In the genomic region with DNA sequence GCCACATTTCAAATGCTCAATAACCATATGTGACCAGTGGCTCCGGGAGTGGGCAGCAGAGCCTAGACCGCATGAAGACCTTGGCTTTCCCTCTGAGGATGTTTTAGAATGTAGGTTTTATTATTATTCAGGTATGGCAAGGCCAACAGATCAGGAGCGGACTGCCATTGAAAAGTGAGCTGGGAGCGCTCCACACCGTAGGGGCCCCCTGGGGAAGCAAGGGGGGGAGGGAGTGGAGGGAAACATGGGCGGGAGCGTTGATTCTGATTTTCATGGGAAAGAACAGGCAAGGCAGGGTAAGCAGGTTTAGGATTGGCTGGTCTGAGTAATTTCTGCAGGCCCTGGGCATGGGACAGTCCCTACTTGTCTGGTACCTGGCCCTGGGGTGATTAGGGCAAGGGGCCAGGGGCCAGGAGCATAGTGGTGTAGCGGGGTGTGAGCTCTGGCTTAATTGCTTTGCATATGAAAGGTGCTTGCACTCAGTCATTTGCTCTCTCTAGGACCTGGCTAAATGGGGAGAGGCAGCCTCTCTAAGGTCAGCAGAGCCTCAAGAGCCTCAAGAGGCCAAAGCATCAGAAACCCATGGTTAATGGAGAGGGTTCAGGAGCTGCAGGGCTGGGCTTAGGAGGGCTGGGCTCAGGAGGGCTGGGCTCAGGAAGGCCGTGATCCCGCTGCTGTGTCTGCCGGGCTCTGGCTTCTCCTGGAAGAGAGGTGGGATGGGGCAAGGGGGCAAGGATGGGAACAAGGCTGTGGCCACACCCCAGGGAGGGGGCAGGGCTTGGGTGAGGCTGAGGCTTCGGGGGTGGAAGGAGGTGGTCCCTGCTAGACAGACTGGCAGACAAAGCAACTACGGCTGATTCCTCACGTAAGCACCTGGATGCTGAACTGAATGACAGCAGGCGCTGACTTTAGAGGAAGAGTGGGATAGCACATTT, we compare ENCODE assay signal across 14 cellular contexts.
DNase-seq lines count a peak whose midpoint lies in the region; ATAC-seq and TF ChIP-seq lines count a peak whose summit lies in the region.
"Had no signal": no experiment of that assay in that cellular context is flagged by ENCODE, and none has a peak within 500 bp of the region (broad histone marks: within the 10 kb centered on the region; RNA-seq: fewer than 3 reads in every experiment).

No MANE protein-coding gene starts in this region.

- H3K27ac ChIP-seq in BLaER1 treated with 17β-estradiol and CSF1 and Interleukin-3, amounts not matched to agents 10 nM and 100 nM = peak overlapping the region in 1 of 11 experiments; percentile 38; a peak in 1 of 22 replicates
- H3K27ac ChIP-seq in iPS DF 6.9 (ENCODE audit: low read length) (no peak overlapping the region), neural progenitor cell (no peak overlapping the region)
- H3K27ac ChIP-seq: cardiac muscle cell, SK-N-MC had no signal

- H3K9me3 Mint-ChIP-seq in neural progenitor cell = no peaks in the 10 kb centered on the region

- H3K36me3 ChIP-seq in BLaER1 treated with 17β-estradiol and CSF1 and Interleukin-3, amounts not matched to agents 10 nM and 100 nM = no peaks in the 10 kb centered on the region
- H3K36me3 ChIP-seq in adipocyte (ENCODE audit: control insufficient read depth, insufficient read depth, low read length, severe bottlenecking) (no peaks in the 10 kb centered on the region), iPS DF 6.9 (ENCODE audit: control insufficient read depth, insufficient read depth, low read length) (no peaks in the 10 kb centered on the region), neural progenitor cell (no peaks in the 10 kb centered on the region)
- H3K36me3 ChIP-seq: cardiac muscle cell, sigmoid colon had no signal

- peaks cover 20% of the 10 kb centered on the region for H3F3A ChIP-seq in neural progenitor cell (ENCODE audit: low read depth)

- no peak overlapping the region for H3K4me3 ChIP-seq in BLaER1 treated with 17β-estradiol and CSF1 and Interleukin-3, amounts not matched to agents 10 nM and 100 nM
- peak overlapping the region; percentile 77 for H3K4me3 ChIP-seq in adipocyte (ENCODE audit: low read length)
- peak overlapping the region; percentile 21; the same call in 1 of the 2 replicates for H3K4me3 ChIP-seq in iPS DF 6.9 (ENCODE audit: low read length)
- H3K4me3 ChIP-seq in neural progenitor cell = peak overlapping the region; percentile 38
- H3K4me3 ChIP-seq: cardiac muscle cell, SK-N-MC had no signal

- H3K4me1 ChIP-seq in BLaER1 treated with 17β-estradiol and CSF1 and Interleukin-3, amounts not matched to agents 10 nM and 100 nM = peaks cover 0 to 13% (median 10%) of the 10 kb centered on the region in 10 experiments; a peak in 19 of 20 replicates
- H3K4me1 ChIP-seq in adipocyte (ENCODE audit: control insufficient read depth, insufficient read depth, low read length) (peaks cover 5% of the 10 kb centered on the region), iPS DF 6.9 (ENCODE audit: control insufficient read depth, insufficient read depth, low read length) (peaks cover 6% of the 10 kb centered on the region), neural progenitor cell (peaks cover 15% of the 10 kb centered on the region)

- H3K4me2 ChIP-seq in BLaER1 treated with 17β-estradiol and CSF1 and Interleukin-3, amounts not matched to agents 10 nM and 100 nM = peak overlapping the region in 10 of 11 experiments; percentile 44 to 74 (median 59); a peak in 17 of 22 replicates
- peak overlapping the region; percentile 71 for H3K4me2 ChIP-seq in neural progenitor cell

- no peak for ATAC-seq in GM21576 (IDR thresholded peaks at IDR 0.05; ENCODE audit: unreplicated experiment)
- ATAC-seq in HG02763 (IDR thresholded peaks at IDR 0.05; ENCODE audit: unreplicated experiment) = no peak

- peaks cover 8% of the 10 kb centered on the region for H3K27me3 Mint-ChIP-seq in neural progenitor cell (ENCODE audit: insufficient read depth, low read depth)

- DNase-seq in adipocyte (ENCODE audit: low read depth) (no peak), iPS DF 6.9 (ENCODE audit: low read depth, low spot score) (no peak), neural progenitor cell (ENCODE audit: low spot score) (peak; percentile 37), H4 (ENCODE audit: low spot score) (no peak), activated gamma-delta T cell treated with Interleukin-2 at 50 U/mL for 16 hours (no peak)
- DNase-seq: mammary epithelial cell, NCI-H1417 treated with DMSO at 0.1 percent for 48 hours, NCI-H774, sigmoid colon had no signal

- H4K20me1 ChIP-seq in BLaER1 treated with 17β-estradiol and CSF1 and Interleukin-3, amounts not matched to agents 10 nM and 100 nM = no peaks in the 10 kb centered on the region
- no peaks in the 10 kb centered on the region for H4K20me1 ChIP-seq in neural progenitor cell (ENCODE audit: low read depth)

- no peaks in the 10 kb centered on the region for H3K9me3 ChIP-seq in BLaER1 treated with 17β-estradiol and CSF1 and Interleukin-3, amounts not matched to agents 10 nM and 100 nM (replicated peaks in 1 of 11)
- H3K9me3 ChIP-seq in adipocyte (ENCODE audit: control insufficient read depth, low read length) (no peaks in the 10 kb centered on the region), iPS DF 6.9 (ENCODE audit: control insufficient read depth, insufficient read depth, low read length) (no peaks in the 10 kb centered on the region), neural progenitor cell (ENCODE audit: low read depth) (no peaks in the 10 kb centered on the region)
- H3K9me3 ChIP-seq: sigmoid colon had no signal

- H3K27me3 ChIP-seq in BLaER1 treated with 17β-estradiol and CSF1 and Interleukin-3, amounts not matched to agents 10 nM and 100 nM = no peaks in the 10 kb centered on the region
- H3K27me3 ChIP-seq in adipocyte (replicated peaks; ENCODE audit: control insufficient read depth, insufficient read depth, low read length) (no peaks in the 10 kb centered on the region), iPS DF 6.9 (ENCODE audit: control insufficient read depth, insufficient read depth, low read length) (no peaks in the 10 kb centered on the region), neural progenitor cell (no peaks in the 10 kb centered on the region)
- H3K27me3 ChIP-seq: cardiac muscle cell, sigmoid colon had no signal

- no peak for TF ChIP-seq CTCF in neural progenitor cell (IDR thresholded peaks at IDR 0.05)

- no peak overlapping the region for H3K9ac ChIP-seq in BLaER1 treated with 17β-estradiol and CSF1 and Interleukin-3, amounts not matched to agents 10 nM and 100 nM
- no peak overlapping the region for H3K9ac ChIP-seq in adipocyte (ENCODE audit: low read length)
- no peak overlapping the region for H3K9ac ChIP-seq in neural progenitor cell

- no peaks in the 10 kb centered on the region for H3K79me2 ChIP-seq in neural progenitor cell (ENCODE audit: low read depth)

- peak overlapping the region; percentile 66 for H3K27ac Mint-ChIP-seq in neural progenitor cell

- no CpG with 5 or more reads among the region's 15 CpGs for WGBS in iPS DF 6.9 (ENCODE audit: insufficient coverage, insufficient read length)

- H3K36me3 Mint-ChIP-seq in neural progenitor cell = no peaks in the 10 kb centered on the region

- peak overlapping the region; percentile 83 for H2AFZ ChIP-seq in neural progenitor cell (replicated peaks)

- H3K4me3 Mint-ChIP-seq in neural progenitor cell = peak overlapping the region; percentile 73

- H3K4me1 Mint-ChIP-seq in neural progenitor cell = peaks cover 26% of the 10 kb centered on the region

Comparison
In these comparisons a context has a peak if more than half of its experiments do, and no peak if none do; other contexts are left out.
1. H3K4me3 ChIP-seq: peak in adipocyte (single experiment), iPS DF 6.9 (single experiment) and neural progenitor cell (single experiment); none in BLaER1 treated with 17β-estradiol and CSF1 and Interleukin-3, amounts not matched to agents 10 nM and 100 nM (0 of 10).